25 cellular contexts compared by ENCODE assay signal in genomic region chr3:136675150-136675858, GRCh38.
DNase-seq lines count a peak whose midpoint lies in the region; ATAC-seq, FAIRE-seq and TF ChIP-seq lines count a peak whose summit lies in the region.
"Had no signal": no experiment of that assay in that cellular context is flagged by ENCODE, and none has a peak within 500 bp of the region (broad histone marks: within the 10 kb centered on the region; RNA-seq: fewer than 3 reads in every experiment).

No MANE protein-coding gene starts in this region.

- peak overlapping the region; percentile 67 to 83 for H3K27ac Mint-ChIP-seq in natural killer cell
- peak overlapping the region in 1 of 2 donors; percentile 19 for H3K27ac Mint-ChIP-seq in natural killer cell treated with Interleukin-12 subunit alpha and Interleukin-12 subunit beta and Interleukin-15 and Interleukin-18, amount 100 ng/mL, for 72 hours
- H3K27ac Mint-ChIP-seq: CD4-positive, alpha-beta T cell; GM23338; T-helper 17 cell had no signal

- TF ChIP-seq EP300 in GM12878 (IDR thresholded peaks at IDR 0.05; ENCODE audit: borderline replicate concordance in 1 of 2, control insufficient read depth in 1 of 2, low read depth in 2 of 2, low read length in 2 of 2), result no peak

- BruUV-seq in GM12878 (replicated peaks; lab: Mats Ljungman, UMichigan), result TSS peak; percentile 38

- no peak for ATAC-seq in natural killer cell
- ATAC-seq in natural killer cell treated with Interleukin-12 subunit alpha and Interleukin-12 subunit beta and Interleukin-15 and Interleukin-18, amount 100 ng/mL, for 72 hours, result no peak
- ATAC-seq in GM12878, result peak; percentile 36
- no peak for ATAC-seq in HG03196 (IDR thresholded peaks at IDR 0.05; ENCODE audit: unreplicated experiment)
- ATAC-seq: GM23338, PC-3, T-helper 17 cell had no signal

- DNase-seq in natural killer cell, result no peak
- no peak for DNase-seq in natural killer cell treated with Interleukin-12 subunit alpha and Interleukin-12 subunit beta and Interleukin-15 and Interleukin-18, amount 100 ng/mL, for 72 hours (ENCODE audit: low spot score)
- DNase-seq in Karpas-422, result no peak
- DNase-seq in GM12878 (ENCODE audit: low read depth, low spot score), result no peak
- DNase-seq in activated T-cell treated with anti-CD3 and anti-CD28 coated beads, Interleukin-2, amount 50 U/mL, for 1 hour, result no peak
- no peak for DNase-seq in AG08395 (ENCODE audit: low spot score)
- DNase-seq in NCI-H2029 treated with DMSO at 0.1 percent for 48 hours (lab: John Stamatoyannopoulos, UW), result no peak
- DNase-seq: 8988T; BE2C; CD4-positive, alpha-beta T cell; DMS153; KBM-7; NCI-H1105 treated with DMSO at 0.1 percent for 48 hours; NCI-H2081; NCI-H2171; NCI-H524 treated with DMSO at 0.1 percent for 48 hours; NCI-H82; PC-3; Right ventricle myocardium superior; SW 1271; T-helper 17 cell had no signal

- H3K9ac ChIP-seq in Karpas-422 (ENCODE audit: low read length), result no peak overlapping the region
- no peak overlapping the region for H3K9ac ChIP-seq in GM12878 (ENCODE audit: control insufficient read depth, insufficient read depth, low read length)

- H3K36me3 ChIP-seq in Karpas-422 (ENCODE audit: insufficient read depth, low read length) (no peaks in the 10 kb centered on the region), GM12878 (ENCODE audit: control insufficient read depth in 2 of 2, insufficient read depth in 2 of 2, low read length in 1 of 2) (no peaks in the 10 kb centered on the region; a peak in 1 of 4 replicates)
- H3K36me3 ChIP-seq: BE2C, HAP-1 had no signal

- SMC1A ChIA-PET in GM12878 (lab: Charles Lee; ENCODE audit: uncharacterized antibody, unreplicated experiment), result interaction anchor here (1.0 to 1.9 kb wide), 3 partner anchors 9 to 74 kb away, joined by 3 to 5 read pairs (median 4); no protein-coding TSS in a partner anchor

- RAD21 ChIA-PET in GM12878 (lab: Charles Lee; ENCODE audit: unreplicated experiment), result interaction anchor here (1.2 to 1.3 kb wide), 2 partner anchors 77 to 339 kb away, joined by 4 to 6 read pairs; partner anchors contain the start of gene STAG1

- no peaks in the 10 kb centered on the region for H4K20me1 ChIP-seq in Karpas-422 (ENCODE audit: insufficient read depth, low read depth, low read length)
- H4K20me1 ChIP-seq in GM12878 (ENCODE audit: control insufficient read depth, insufficient read depth), result no peaks in the 10 kb centered on the region

- TF ChIP-seq RAD21 in GM12878 (IDR thresholded peaks at IDR 0.05; ENCODE audit: insufficient read depth, low read depth, low read length), result no peak

- H3K27ac ChIP-seq in Karpas-422 (ENCODE audit: low read length), result peak overlapping the region; percentile 14; the same call in 1 of the 2 replicates
- peak overlapping the region; percentile 20; the same call in 1 of the 2 replicates for H3K27ac ChIP-seq in GM12878 (ENCODE audit: control insufficient read depth, insufficient read depth)

- H3K79me2 ChIP-seq in Karpas-422 (ENCODE audit: low read length) (peaks cover 86% of the 10 kb centered on the region), GM12878 (ENCODE audit: control insufficient read depth, insufficient read depth, low read length) (peaks cover 34% of the 10 kb centered on the region)

- H3K9me2 ChIP-seq in Karpas-422 (replicated peaks; ENCODE audit: insufficient read depth, low read length), result no peaks in the 10 kb centered on the region

- no peaks in the 10 kb centered on the region for H3K9me3 Mint-ChIP-seq in natural killer cell
- H3K9me3 Mint-ChIP-seq in natural killer cell treated with Interleukin-12 subunit alpha and Interleukin-12 subunit beta and Interleukin-15 and Interleukin-18, amount 100 ng/mL, for 72 hours, result no peaks in the 10 kb centered on the region
- H3K9me3 Mint-ChIP-seq: CD4-positive, alpha-beta T cell; GM23338 had no signal

- TF ChIP-seq POLR2A in GM12878 (IDR thresholded peaks at IDR 0.05; ENCODE audit: low read depth, low read length), result no peak

- H3K36me3 Mint-ChIP-seq in natural killer cell, result no peaks in the 10 kb centered on the region
- H3K36me3 Mint-ChIP-seq in natural killer cell treated with Interleukin-12 subunit alpha and Interleukin-12 subunit beta and Interleukin-15 and Interleukin-18, amount 100 ng/mL, for 72 hours, result peaks cover 4% of the 10 kb centered on the region

- no peaks in the 10 kb centered on the region for H3K27me3 ChIP-seq in Karpas-422 (ENCODE audit: low read length)
- no peaks in the 10 kb centered on the region for H3K27me3 ChIP-seq in GM12878 (replicated peaks in 1 of 2; ENCODE audit: control insufficient read depth in 2 of 2, insufficient read depth in 2 of 2, low read length in 1 of 2)
- H3K27me3 ChIP-seq: BE2C had no signal

- H3K4me2 ChIP-seq in Karpas-422 (ENCODE audit: low read depth, low read length, poor library complexity, severe bottlenecking), result peak overlapping the region; percentile 33
- H3K4me2 ChIP-seq in GM12878 (ENCODE audit: control insufficient read depth, insufficient read depth), result peak overlapping the region; percentile 47; the same call in 1 of the 2 replicates
- H3K4me2 ChIP-seq: GM23338 had no signal

- CTCF ChIA-PET in GM12878 (lab: Yijun Ruan, JAX), result interaction anchor here (0.7 to 1.6 kb wide), 2 partner anchors 71 to 622 kb away, joined by 3 read pairs; no protein-coding TSS in a partner anchor

- H3K4me3 ChIP-seq in Karpas-422 (ENCODE audit: low read length) (no peak overlapping the region), GM12878 (no peak overlapping the region)
- H3K4me3 ChIP-seq: GM23338, HAP-1 had no signal

- TF ChIP-seq CTCF in natural killer cell (IDR thresholded peaks at IDR 0.05) (no peak), GM12878 (IDR thresholded peaks at IDR 0.05 in 2 of 3, conservative IDR thresholded peaks at IDR 0.05 in 1 of 3; ENCODE audit: control insufficient read depth in 2 of 3, extremely low read depth in 1 of 3, insufficient read depth in 1 of 3, low read depth in 3 of 3, low read length in 3 of 3) (no peak)

- POLR2A ChIA-PET in GM12878 (lab: Charles Lee), result interaction anchor here (1.0 kb wide), 1 partner anchor 9 kb away, joined by 3 read pairs; no protein-coding TSS in a partner anchor

- intact Hi-C loops in natural killer cell (cut with micrococcal nuclease) (no loop called here), GM12878 (cut with micrococcal nuclease; ENCODE audit: unreplicated experiment) (no loop called here)

- 72% methylated on average over 2 of the region's 2 CpGs for WGBS in GM12878 (ENCODE audit: insufficient coverage, insufficient replicate concordance, low lambda C conversion rate, missing lambda C conversion rate)

- FAIRE-seq in GM12878 (lab: Jason Lieb, UNC), result no peak
- FAIRE-seq: G401.6 had no signal

- in situ Hi-C loops in GM12878 (cut with MboI), result no loop called here

- H3K9me3 ChIP-seq in Karpas-422 (ENCODE audit: low read length), result no peaks in the 10 kb centered on the region
- no peaks in the 10 kb centered on the region for H3K9me3 ChIP-seq in GM12878 (replicated peaks; ENCODE audit: control insufficient read depth, insufficient read depth, low read length)
- H3K9me3 ChIP-seq: BE2C, HAP-1 had no signal

- peaks cover 42 to 55% of the 10 kb centered on the region in 2 donors for H3K4me1 Mint-ChIP-seq in natural killer cell
- peaks cover 37 to 40% of the 10 kb centered on the region in 2 donors for H3K4me1 Mint-ChIP-seq in natural killer cell treated with Interleukin-12 subunit alpha and Interleukin-12 subunit beta and Interleukin-15 and Interleukin-18, amount 100 ng/mL, for 72 hours (ENCODE audit: low read depth in 2 of 2)
- H3K4me1 Mint-ChIP-seq: GM23338 had no signal

- H3K4me3 Mint-ChIP-seq in natural killer cell, result peak overlapping the region; percentile 17
- no peak overlapping the region for H3K4me3 Mint-ChIP-seq in natural killer cell treated with Interleukin-12 subunit alpha and Interleukin-12 subunit beta and Interleukin-15 and Interleukin-18, amount 100 ng/mL, for 72 hours
- H3K4me3 Mint-ChIP-seq: CD4-positive, alpha-beta T cell; GM23338; T-helper 17 cell had no signal

- H3K4me1 ChIP-seq in Karpas-422 (ENCODE audit: low read length), result peaks cover 38% of the 10 kb centered on the region
- peaks cover 6% of the 10 kb centered on the region for H3K4me1 ChIP-seq in GM12878 (ENCODE audit: control insufficient read depth, insufficient read depth, low read length)
- H3K4me1 ChIP-seq: BE2C, HAP-1 had no signal

- H2AFZ ChIP-seq in Karpas-422 (ENCODE audit: low read length), result no peak overlapping the region
- no peak overlapping the region for H2AFZ ChIP-seq in GM12878 (ENCODE audit: control insufficient read depth, low read depth, low read length)
- H2AFZ ChIP-seq: GM23338 had no signal

- no peaks in the 10 kb centered on the region for H3K27me3 Mint-ChIP-seq in natural killer cell (ENCODE audit: low read depth in 2 of 2)
- no peaks in the 10 kb centered on the region for H3K27me3 Mint-ChIP-seq in natural killer cell treated with Interleukin-12 subunit alpha and Interleukin-12 subunit beta and Interleukin-15 and Interleukin-18, amount 100 ng/mL, for 72 hours
- H3K27me3 Mint-ChIP-seq: CD4-positive, alpha-beta T cell; T-helper 17 cell had no signal

TF ChIP-seq in GM12878, 131 proteins besides CTCF, POLR2A, EP300 and RAD21:
- TF ChIP-seq ZNF622 (IDR thresholded peaks at IDR 0.05), result no peak
- TF ChIP-seq EED (IDR thresholded peaks at IDR 0.05; ENCODE audit: low read depth), result no peak
- no peak for TF ChIP-seq CBX3 (IDR thresholded peaks at IDR 0.05; ENCODE audit: borderline replicate concordance, low read depth)
- peak; percentile 68; the same call in 1 of the 2 replicates for TF ChIP-seq PKNOX1 (IDR thresholded peaks at IDR 0.05)
- TF ChIP-seq PBX3 (IDR thresholded peaks at IDR 0.05; ENCODE audit: insufficient replicate concordance, low read depth, low read length), result peak; percentile 5
- no peak for TF ChIP-seq TARDBP (IDR thresholded peaks at IDR 0.05; ENCODE audit: borderline replicate concordance)
TF ChIP-seq in GM12878: peak in this region for 2.
